16 cellular contexts compared by ENCODE assay signal in genomic region chr2:21658269-21658668, GRCh38.
A peak's percentile ranks its signal among the peaks of the same experiment; 100 is the strongest.
DNase-seq lines count a peak whose midpoint lies in the region; ATAC-seq and TF ChIP-seq lines count a peak whose summit lies in the region.
"Had no signal": no experiment of that assay in that cellular context is flagged by ENCODE, and none has a peak within 500 bp of the region (broad histone marks: within the 10 kb centered on the region; RNA-seq: fewer than 3 reads in every experiment).

No MANE protein-coding gene starts in this region.

- TF ChIP-seq EP300 in esophagus muscularis mucosa (IDR thresholded peaks at IDR 0.05): no peak

- H3K4me1 ChIP-seq in IMR-90 (ENCODE audit: control insufficient read depth, insufficient read depth, low read length): peaks cover 15% of the 10 kb centered on the region
- peaks cover 0 to 3% (median 0%) of the 10 kb centered on the region in 4 donors for H3K4me1 ChIP-seq in esophagus muscularis mucosa
- peaks cover 0 to 2% of the 10 kb centered on the region in 2 donors for H3K4me1 ChIP-seq in neuronal stem cell (ENCODE audit: control insufficient read depth in 2 of 2, insufficient read depth in 1 of 2, low read depth in 1 of 2, low read length in 2 of 2)
- no peaks in the 10 kb centered on the region for H3K4me1 ChIP-seq in effector memory CD4-positive, alpha-beta T cell (ENCODE audit: control insufficient read depth, insufficient read depth, low read length, poor library complexity, severe bottlenecking)
- H3K4me1 ChIP-seq: HAP-1 had no signal

- H3K4ac ChIP-seq in IMR-90 (ENCODE audit: low read depth, low read length): peak overlapping the region; percentile 54
- H3K4ac ChIP-seq in neuronal stem cell (ENCODE audit: low read length): no peak overlapping the region

- H3K27ac ChIP-seq in IMR-90 (ENCODE audit: insufficient read depth, low read length): peak overlapping the region; percentile 84; the same call in 1 of the 2 replicates
- no peak overlapping the region for H3K27ac ChIP-seq in esophagus muscularis mucosa (replicated peaks in 1 of 4)
- H3K27ac ChIP-seq in neuronal stem cell (replicated peaks; ENCODE audit: low read length): no peak overlapping the region
- H3K27ac ChIP-seq in effector memory CD4-positive, alpha-beta T cell (ENCODE audit: insufficient read depth, low read length, poor library complexity, severe bottlenecking): no peak overlapping the region

- POLR2A ChIA-PET in IMR-90 (lab: Charles Lee; ENCODE audit: unreplicated experiment): no interaction called here

- H2AK9ac ChIP-seq in IMR-90 (replicated peaks; ENCODE audit: low read depth, low read length, poor library complexity): no peak overlapping the region

- H3K36me3 ChIP-seq in IMR-90 (ENCODE audit: control insufficient read depth, insufficient read depth, low read length) (no peaks in the 10 kb centered on the region), esophagus muscularis mucosa (no peaks in the 10 kb centered on the region), neuronal stem cell (replicated peaks in 1 of 2; ENCODE audit: control insufficient read depth in 2 of 2, insufficient read depth in 2 of 2, low read length in 2 of 2) (no peaks in the 10 kb centered on the region)
- H3K36me3 ChIP-seq in effector memory CD4-positive, alpha-beta T cell (ENCODE audit: control insufficient read depth, insufficient read depth, low read length): no peaks in the 10 kb centered on the region
- H3K36me3 ChIP-seq: BE2C, HAP-1 had no signal

- peaks cover 11 to 19% of the 10 kb centered on the region in 2 donors for H3K9me3 Mint-ChIP-seq in activated naive CD4-positive, alpha-beta T cell treated with anti-CD3 and anti-CD28 coated beads, Interleukin-2, amount 50 U/mL, for 72 hours

- CTCF ChIA-PET in IMR-90 (lab: Yijun Ruan, JAX): no interaction called here

- intact Hi-C loops in IMR-90 (cut with micrococcal nuclease): loop anchor here (10.0 kb wide), 1 partner anchor 177 kb away; no protein-coding TSS in a partner anchor
- intact Hi-C loops in esophagus muscularis mucosa (cut with DNase I): no loop called here

- H3K18ac ChIP-seq in IMR-90 (ENCODE audit: low read depth, low read length) (peak overlapping the region; percentile 94), neuronal stem cell (ENCODE audit: low read length) (no peak overlapping the region)

- TF ChIP-seq RAD21 in IMR-90 (IDR thresholded peaks at IDR 0.05; ENCODE audit: low read length): no peak

- no CpG with 5 or more reads among the region's 1 CpG for WGBS in IMR-90 (ENCODE audit: extremely low coverage in 2 of 2, insufficient read length in 1 of 2), 2 experiments
- 91% methylated on average over 1 of the region's 1 CpG for WGBS in esophagus muscularis mucosa
- WGBS in neuronal stem cell (ENCODE audit: extremely low coverage in 2 of 2, insufficient read length in 2 of 2, insufficient replicate concordance in 1 of 2), 2 donors: no CpG with 5 or more reads among the region's 1 CpG

- H4K91ac ChIP-seq in IMR-90 (ENCODE audit: insufficient read depth, low read depth, low read length): peak overlapping the region; percentile 81
- H4K91ac ChIP-seq in neuronal stem cell (ENCODE audit: low read depth, low read length, poor library complexity): no peak overlapping the region

- in situ Hi-C loops in IMR-90 (cut with MboI; ENCODE audit: low sequenced_read_pairs): no loop called here

- H2BK15ac ChIP-seq in IMR-90 (ENCODE audit: low read depth, low read length) (0 out of 3 replicates have a peak overlapping the region, but pooled peaks have one; percentile 61), neuronal stem cell (ENCODE audit: low read length) (no peak overlapping the region)

- DNase-seq in IMR-90 (no peak), esophagus muscularis mucosa (ENCODE audit: extremely low spot score) (peak; percentile 68), neuronal stem cell (ENCODE audit: low spot score) (no peak), NCI-H69 (lab: John Stamatoyannopoulos, UW) (no peak)
- DNase-seq in effector memory CD4-positive, alpha-beta T cell: no peak
- DNase-seq in activated naive CD4-positive, alpha-beta T cell treated with anti-CD3 and anti-CD28 coated beads, Interleukin-2, amount 50 U/mL, for 72 hours (ENCODE audit: low spot score in 2 of 2): no peak
- DNase-seq: BE2C; C1 segment of cervical spinal cord; CD4-positive, CD25-positive, alpha-beta regulatory T cell; CD8-positive, alpha-beta memory T cell; COR-L47; DMS 273 treated with DMSO at 0.1 percent for 48 hours; DMS53; DND-41 had no signal

- dilution Hi-C loops in IMR-90 (cut with HindIII; ENCODE audit: low sequenced_read_pairs, unreplicated experiment): no loop called here

- H2BK5ac ChIP-seq in IMR-90 (ENCODE audit: low read depth, low read length, poor library complexity, severe bottlenecking): peak overlapping the region; percentile 83
- H2BK5ac ChIP-seq in neuronal stem cell (ENCODE audit: low read length): no peak overlapping the region

- no peaks in the 10 kb centered on the region for H3K36me3 Mint-ChIP-seq in activated naive CD4-positive, alpha-beta T cell treated with anti-CD3 and anti-CD28 coated beads, Interleukin-2, amount 50 U/mL, for 72 hours
- H3K36me3 Mint-ChIP-seq: CD4-positive, CD25-positive, alpha-beta regulatory T cell; CD8-positive, alpha-beta memory T cell had no signal

- H3K14ac ChIP-seq in IMR-90 (replicated peaks; ENCODE audit: low read depth, low read length) (peak overlapping the region; percentile 44), neuronal stem cell (ENCODE audit: low read length) (no peak overlapping the region)

- peak overlapping the region; percentile 59; the same call in 1 of the 2 replicates for H3K56ac ChIP-seq in IMR-90 (ENCODE audit: extremely low read depth, insufficient read depth, low read length)

- H4K8ac ChIP-seq in IMR-90 (ENCODE audit: low read depth in 2 of 2, low read length in 2 of 2) (peak overlapping the region; percentile 49 to 69), neuronal stem cell (ENCODE audit: low read depth, low read length) (no peak overlapping the region)

- H3K4me3 ChIP-seq in IMR-90 (ENCODE audit: insufficient read depth, low read depth, low read length) (no peak overlapping the region), esophagus muscularis mucosa (no peak overlapping the region), neuronal stem cell (ENCODE audit: low read length in 2 of 2) (peak overlapping the region in 1 of 2 donors; percentile 35)
- H3K4me3 ChIP-seq in effector memory CD4-positive, alpha-beta T cell (ENCODE audit: insufficient read depth, low read depth, low read length, poor library complexity, severe bottlenecking): no peak overlapping the region
- H3K4me3 ChIP-seq: GM12878, HAP-1 had no signal

- H2AK5ac ChIP-seq in IMR-90 (ENCODE audit: low read depth, low read length): peak overlapping the region; percentile 83; the same call in 1 of the 2 replicates
- no peak overlapping the region for H2AK5ac ChIP-seq in neuronal stem cell (ENCODE audit: low read depth, low read length)

- peak overlapping the region; percentile 61 for H4K5ac ChIP-seq in IMR-90 (ENCODE audit: low read depth, low read length)

- no peak for TF ChIP-seq POLR2A in IMR-90 (IDR thresholded peaks at IDR 0.05; ENCODE audit: low read depth, low read length)
- TF ChIP-seq POLR2A in esophagus muscularis mucosa (IDR thresholded peaks at IDR 0.05; ENCODE audit: low read depth): no peak

- no peak for ATAC-seq in IMR-90 (ENCODE audit: low read depth)
- ATAC-seq in activated naive CD4-positive, alpha-beta T cell treated with anti-CD3 and anti-CD28 coated beads, Interleukin-2, amount 50 U/mL, for 72 hours: no peak
- ATAC-seq: GM12878 had no signal

- no peak overlapping the region for H2BK12ac ChIP-seq in neuronal stem cell (ENCODE audit: low read length)

- TF ChIP-seq CTCF in IMR-90 (conservative IDR thresholded peaks at IDR 0.05; ENCODE audit: low read depth, low read length) (no peak), esophagus muscularis mucosa (IDR thresholded peaks at IDR 0.05) (no peak)

- H3K9me1 ChIP-seq in IMR-90 (ENCODE audit: insufficient read depth, low read length): 0 out of 2 replicates have a peak, but pooled peaks cover 4% of the 10 kb centered on the region

- no peak overlapping the region for H3K9ac ChIP-seq in IMR-90 (ENCODE audit: low read depth, low read length)
- peak overlapping the region; percentile 25 for H3K9ac ChIP-seq in neuronal stem cell (ENCODE audit: low read depth, low read length, poor library complexity)

- no peaks in the 10 kb centered on the region for H3K79me1 ChIP-seq in IMR-90 (ENCODE audit: low read depth in 1 of 2, low read length in 2 of 2)
- no peaks in the 10 kb centered on the region for H3K79me1 ChIP-seq in neuronal stem cell (ENCODE audit: low read depth, low read length)

- no peaks in the 10 kb centered on the region for H4K20me1 ChIP-seq in IMR-90 (ENCODE audit: insufficient read depth, low read length)

- H3K27me3 ChIP-seq in IMR-90 (ENCODE audit: control insufficient read depth, insufficient read depth, low read length) (no peaks in the 10 kb centered on the region), esophagus muscularis mucosa (no peaks in the 10 kb centered on the region), neuronal stem cell (ENCODE audit: control insufficient read depth in 3 of 3, insufficient read depth in 3 of 3, low read depth in 1 of 3, low read length in 3 of 3) (no peaks in the 10 kb centered on the region)
- H3K27me3 ChIP-seq in effector memory CD4-positive, alpha-beta T cell (replicated peaks; ENCODE audit: control insufficient read depth, insufficient read depth, low read length, poor library complexity, severe bottlenecking): no peaks in the 10 kb centered on the region
- H3K27me3 ChIP-seq: BE2C had no signal

- H3K4me2 ChIP-seq in IMR-90 (ENCODE audit: low read depth, low read length): no peak overlapping the region
- no peak overlapping the region for H3K4me2 ChIP-seq in neuronal stem cell (ENCODE audit: insufficient read depth, low read length, poor library complexity, severe bottlenecking)

- H3K27ac Mint-ChIP-seq in activated naive CD4-positive, alpha-beta T cell treated with anti-CD3 and anti-CD28 coated beads, Interleukin-2, amount 50 U/mL, for 72 hours: no peak overlapping the region
- H3K27ac Mint-ChIP-seq: CD4-positive, CD25-positive, alpha-beta regulatory T cell; CD8-positive, alpha-beta memory T cell had no signal

- peak overlapping the region; percentile 51; the same call in 1 of the 2 replicates for H3K23ac ChIP-seq in IMR-90 (ENCODE audit: low read depth, low read length)
- no peak overlapping the region for H3K23ac ChIP-seq in neuronal stem cell (ENCODE audit: low read depth, low read length, poor library complexity)

- no TSS peak for BruUV-seq in IMR-90 (replicated peaks; lab: Mats Ljungman, UMichigan)

- H3K9me3 ChIP-seq in IMR-90 (ENCODE audit: control insufficient read depth, insufficient read depth, low read length) (no peaks in the 10 kb centered on the region; the same call in 1 of the 2 replicates), esophagus muscularis mucosa (no peaks in the 10 kb centered on the region), neuronal stem cell (replicated peaks in 1 of 2; ENCODE audit: control insufficient read depth in 2 of 2, insufficient read depth in 1 of 2, low read depth in 1 of 2, low read length in 2 of 2) (no peaks in the 10 kb centered on the region)
- no peaks in the 10 kb centered on the region for H3K9me3 ChIP-seq in effector memory CD4-positive, alpha-beta T cell (ENCODE audit: control insufficient read depth, low read length)
- H3K9me3 ChIP-seq: BE2C, HAP-1 had no signal

- H2AFZ ChIP-seq in IMR-90 (replicated peaks; ENCODE audit: low read length, poor library complexity): peak overlapping the region; percentile 4
- H2AFZ ChIP-seq in neuronal stem cell (ENCODE audit: low read length): no peak overlapping the region

- H2BK20ac ChIP-seq in IMR-90 (ENCODE audit: low read depth, low read length): peak overlapping the region; percentile 82; the same call in 1 of the 2 replicates

- peak overlapping the region; percentile 84 for H2BK120ac ChIP-seq in IMR-90 (ENCODE audit: low read depth, low read length)
- H2BK120ac ChIP-seq in neuronal stem cell (ENCODE audit: low read depth, low read length): no peak overlapping the region
